Comparison of ENCODE assay signal across 27 cellular contexts in genomic region chr19:13337181-13337580, GRCh38.
"Had no signal": no experiment of that assay in that cellular context is flagged by ENCODE, and none has a peak within 500 bp of the region (broad histone marks: within the 10 kb centered on the region; RNA-seq: fewer than 3 reads in every experiment).

No MANE protein-coding gene starts in this region.

- H3K4me1 ChIP-seq: neural progenitor cell, parathyroid adenoma, psoas muscle, right lobe of liver, spleen, suprapubic skin, testis, transverse colon, upper lobe of right lung, uterus had no signal

- H3K27me3 ChIP-seq: neural progenitor cell, ovary, right lobe of liver, suprapubic skin, testis, tibial artery, transverse colon, upper lobe of right lung, uterus had no signal

- H3K27ac ChIP-seq: neural progenitor cell, ovary, parathyroid adenoma, psoas muscle, right lobe of liver, skin epidermis, spleen, suprapubic skin, testis, tibial artery, transverse colon, upper lobe of right lung, uterus had no signal

- H3K9ac ChIP-seq: neural progenitor cell, parathyroid adenoma had no signal

- H3K79me2 ChIP-seq: parathyroid adenoma had no signal

- H3K4me3 ChIP-seq: neural progenitor cell, ovary, psoas muscle, right lobe of liver, skin epidermis, smooth muscle cell, spleen, suprapubic skin, testis, tibial artery, transverse colon, upper lobe of right lung, uterus had no signal

- H3K4me2 ChIP-seq: neural progenitor cell, smooth muscle cell had no signal

- H3K36me3 ChIP-seq: neural progenitor cell, ovary, right lobe of liver, spleen, suprapubic skin, tibial artery, transverse colon, upper lobe of right lung, uterus had no signal

- DNase-seq: natural killer cell; occipital lobe; ovary; posterior cingulate gyrus; psoas muscle; right cardiac atrium; right lobe of liver; spleen; stimulated activated CD4-positive, alpha-beta T cell treated with anti-CD3 and anti-CD28 coated beads, Interleukin-12 subunit alpha, Interleukin-12 subunit beta, amount 100 ng/mL, for 4 hours; stimulated activated CD4-positive, alpha-beta T cell treated with anti-CD3 and anti-CD28 coated beads, Interleukin-1b, Interleukin-23, amount 100 ng/mL, for 48 hours; stimulated activated CD4-positive, alpha-beta T cell treated with anti-CD3 and anti-CD28 coated beads, Interleukin-4, amount 100 ng/mL, for 1 hour; stimulated activated CD4-positive, alpha-beta T cell treated with anti-CD3 and anti-CD28 coated beads, Interleukin-4, amount 100 ng/mL, for 4 hours; stimulated activated CD8-positive, alpha-beta memory T cell treated with anti-CD3 and anti-CD28 coated beads, Interleukin-4, amount 100 ng/mL, for 48 hours; stimulated activated naive CD4-positive, alpha-beta T cell; stimulated activated naive CD8-positive, alpha-beta T cell treated with anti-CD3 and anti-CD28 coated beads, Interleukin-15, amount 100 ng/mL, for 72 hours; stimulated activated naive CD8-positive, alpha-beta T cell treated with anti-CD3 and anti-CD28 coated beads, Interleukin-15, Interleukin-2, amounts not matched to agents 100 U/mL and 50 U/mL, for 24 hours; substantia nigra; testis; tibial artery; transverse colon; upper lobe of right lung; uterus had no signal

- H3K9me3 ChIP-seq: right lobe of liver, suprapubic skin, testis, transverse colon, upper lobe of right lung had no signal
